8 cellular contexts compared by ENCODE assay signal in genomic region chr17:73343168-73343634, GRCh38. TPM values are rescaled to one million over a fixed set of nuclear protein-coding genes. Genes with fewer than 3 reads are reported as not detected.
DNase-seq lines count a peak whose midpoint lies in the region; ATAC-seq and TF ChIP-seq lines count a peak whose summit lies in the region.

No MANE protein-coding gene starts in this region.

- H3K9me3 Mint-ChIP-seq in glutamatergic neuron (ENCODE audit: unreplicated experiment) = peaks cover 16% of the 10 kb centered on the region

- intact Hi-C loops in prostate gland (cut with DNase I) = no loop called here

- peaks cover 14% of the 10 kb centered on the region for H3K27me3 Mint-ChIP-seq in glutamatergic neuron (ENCODE audit: unreplicated experiment)

- in situ Hi-C loops in SK-MEL-5 (cut with HindIII; ENCODE audit: low pct_unique_long_range_greater_than_20kb, low sequenced_read_pairs) = no loop called here

- TF ChIP-seq CTCF in glutamatergic neuron (IDR thresholded peaks at IDR 0.05; ENCODE audit: partially characterized antibody, unreplicated experiment) (no peak), prostate gland (IDR thresholded peaks at IDR 0.05) (no peak)

- H3K4me1 ChIP-seq in prostate gland (replicated peaks) = peaks cover 3% of the 10 kb centered on the region

- ATAC-seq in HG02798 (IDR thresholded peaks at IDR 0.05; ENCODE audit: poor library complexity, unreplicated experiment) (no peak), GM19395 (IDR thresholded peaks at IDR 0.05; ENCODE audit: unreplicated experiment) (no peak)

- H3K27me3 ChIP-seq in prostate gland (replicated peaks; ENCODE audit: insufficient read depth) = no peaks in the 10 kb centered on the region

- peak overlapping the region; percentile 98 for H3K27ac Mint-ChIP-seq in glutamatergic neuron (ENCODE audit: unreplicated experiment)

- peak overlapping the region; percentile 53 to 67 for H3K27ac ChIP-seq in prostate gland

- no peak for TF ChIP-seq POLR2A in prostate gland (IDR thresholded peaks at IDR 0.05)

- peaks cover 37% of the 10 kb centered on the region for H3K4me1 Mint-ChIP-seq in glutamatergic neuron (ENCODE audit: low read depth, unreplicated experiment)

- WGBS in prostate gland = 35% methylated on average over 13 of the region's 17 CpGs

- no peak overlapping the region for H3K4me3 ChIP-seq in prostate gland

- DNase-seq in DMS79 (lab: John Stamatoyannopoulos, UW) = peak; percentile 44
- peak; percentile 76 for DNase-seq in SK-MEL-5 (ENCODE audit: low read depth, low spot score)
- DNase-seq in glutamatergic neuron = peak; percentile 90
- DNase-seq in prostate gland (ENCODE audit: low spot score) = no peak
- no peak for DNase-seq in NCI-H146 (lab: John Stamatoyannopoulos, UW)
- DNase-seq in activated CD4-positive, alpha-beta T cell treated with anti-CD3 and anti-CD28 coated beads, Interleukin-2, amount 50 U/mL, for 4 hours = no peak

- H3K36me3 Mint-ChIP-seq in glutamatergic neuron (ENCODE audit: unreplicated experiment) = no peaks in the 10 kb centered on the region

- no peaks in the 10 kb centered on the region for H3K9me3 ChIP-seq in prostate gland

- H3K4me3 Mint-ChIP-seq in glutamatergic neuron (ENCODE audit: unreplicated experiment) = peak overlapping the region; percentile 80

- H3K36me3 ChIP-seq in prostate gland = no peaks in the 10 kb centered on the region

RNA-seq across cellular contexts. Expression of gene CDC42EP4, which starts 31.4 kb away (rescaled TPM):
- 16.6 and 18.9 TPM in 2 replicates for total RNA-seq in SK-MEL-5 (2014; rRNA removed; shearing (Covaris generic))
- 35.8 and 43.2 TPM in 2 replicates for polyA plus RNA-seq in SK-MEL-5 (2015; cell fraction: cytosol; rRNA removed)
- polyA plus RNA-seq in SK-MEL-5 (2015; cell fraction: nucleus; rRNA removed) = 14.2 and 15.6 TPM in 2 replicates
- total RNA-seq in glutamatergic neuron (ENCODE audit: unreplicated experiment) = 124 TPM
- 100 to 1,000 TPM; 119 to 186 TPM for total RNA-seq in prostate gland

Comparison
In these comparisons a context has a peak if more than half of its experiments do, and no peak if none do; other contexts are left out.
1. DNase-seq: peak in DMS79 (single experiment), SK-MEL-5 (single experiment) and glutamatergic neuron (single experiment); none in prostate gland (single experiment), NCI-H146 (single experiment) and activated CD4-positive, alpha-beta T cell treated with anti-CD3 and anti-CD28 coated beads, Interleukin-2, amount 50 U/mL, for 4 hours (0 of 2).